In the genomic region with DNA sequence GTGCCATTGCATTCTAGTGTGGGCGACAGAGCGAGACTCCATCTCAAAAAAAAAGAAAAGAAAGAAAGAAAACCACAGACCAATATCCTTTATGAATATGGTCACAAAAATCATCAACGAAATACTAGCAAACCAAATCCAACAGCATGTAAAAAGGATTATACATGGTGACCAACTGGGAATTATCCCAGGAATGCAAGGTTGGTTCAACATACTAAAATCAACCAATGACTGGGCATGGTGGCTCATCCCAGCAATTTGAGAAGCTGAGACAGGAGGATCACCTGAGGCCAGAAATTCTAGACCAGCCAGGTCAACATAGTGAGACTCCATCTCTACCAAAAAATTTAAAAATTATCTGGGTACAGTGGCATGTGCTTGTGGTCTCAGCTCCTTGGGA, we compare ENCODE assay signal across 25 cellular contexts. TPM values are rescaled to one million over a fixed set of nuclear protein-coding genes. Genes with fewer than 3 reads are reported as not detected.
"Had no signal": no experiment of that assay in that cellular context is flagged by ENCODE, and none has a peak within 500 bp of the region (broad histone marks: within the 10 kb centered on the region; RNA-seq: fewer than 3 reads in every experiment).

No MANE protein-coding gene starts in this region.

- H3K79me2 ChIP-seq: hepatocyte had no signal

- H3K27me3 ChIP-seq: colonic mucosa, hepatocyte, right lobe of liver, spleen, testis, tibial nerve had no signal

- H3K4me2 ChIP-seq: hepatocyte had no signal

- H3K4me3 Mint-ChIP-seq: memory B cell; mesothelial cell of epicardium; natural killer cell treated with Interleukin-12 subunit alpha and Interleukin-12 subunit beta and Interleukin-15 and Interleukin-18, amount 100 ng/mL, for 72 hours; stimulated activated naive B cell treated with anti-CD40 and anti-IgM and Interleukin-4, amounts not matched to agents 10 μg/mL and 1 μg/mL and 100 μg/mL, for 72 hours; stimulated activated naive CD8-positive, alpha-beta T cell treated with anti-CD3 and anti-CD28 coated beads, Interleukin-15, amount 100 ng/mL, for 72 hours had no signal

- H3K9me3 ChIP-seq: colonic mucosa, psoas muscle, right lobe of liver, testis had no signal

- DNase-seq: colonic mucosa; dermis blood vessel endothelial cell; erythroblast; head of caudate nucleus; kidney; left cardiac atrium; left ventricle myocardium inferior; lower lobe of right lung; occipital lobe; psoas muscle; retina; right lobe of liver; spleen; stimulated activated CD4-positive, alpha-beta T cell treated with anti-CD3 and anti-CD28 coated beads, Interleukin-15, amount 100 ng/mL, for 24 hours; stimulated activated CD4-positive, alpha-beta T cell treated with anti-CD3 and anti-CD28 coated beads, Interleukin-1b, Interleukin-23, amount 100 ng/mL, for 48 hours; stimulated activated CD4-positive, alpha-beta T cell treated with anti-CD3 and anti-CD28 coated beads, Interleukin-4, amount 100 ng/mL, for 24 hours; stimulated activated naive B cell treated with anti-CD40 and anti-IgM and Interleukin-4, amounts not matched to agents 10 μg/mL and 1 μg/mL and 100 μg/mL, for 72 hours; stimulated activated naive CD8-positive, alpha-beta T cell treated with anti-CD3 and anti-CD28 coated beads, Interleukin-15, amount 100 ng/mL, for 72 hours; testis had no signal

- H3K27me3 Mint-ChIP-seq: natural killer cell treated with Interleukin-12 subunit alpha and Interleukin-12 subunit beta and Interleukin-15 and Interleukin-18, amount 100 ng/mL, for 72 hours had no signal

- H3K9me3 Mint-ChIP-seq: natural killer cell treated with Interleukin-12 subunit alpha and Interleukin-12 subunit beta and Interleukin-15 and Interleukin-18, amount 100 ng/mL, for 72 hours had no signal

- H3K36me3 ChIP-seq: colonic mucosa, lower lobe of right lung, right lobe of liver, spleen, tibial nerve had no signal

- ATAC-seq: left cardiac atrium; lower lobe of right lung; natural killer cell treated with Interleukin-12 subunit alpha and Interleukin-12 subunit beta and Interleukin-15 and Interleukin-18, amount 100 ng/mL, for 72 hours; psoas muscle; right lobe of liver; stimulated activated naive B cell treated with anti-CD40 and anti-IgM and Interleukin-4, amounts not matched to agents 10 μg/mL and 1 μg/mL and 100 μg/mL, for 72 hours; stimulated activated naive CD8-positive, alpha-beta T cell treated with anti-CD3 and anti-CD28 coated beads, Interleukin-15, amount 100 ng/mL, for 72 hours had no signal

- H3K27ac Mint-ChIP-seq: memory B cell; mesothelial cell of epicardium; natural killer cell treated with Interleukin-12 subunit alpha and Interleukin-12 subunit beta and Interleukin-15 and Interleukin-18, amount 100 ng/mL, for 72 hours; stimulated activated naive B cell treated with anti-CD40 and anti-IgM and Interleukin-4, amounts not matched to agents 10 μg/mL and 1 μg/mL and 100 μg/mL, for 72 hours; stimulated activated naive CD8-positive, alpha-beta T cell treated with anti-CD3 and anti-CD28 coated beads, Interleukin-15, amount 100 ng/mL, for 72 hours had no signal

- H3K36me3 Mint-ChIP-seq: memory B cell; natural killer cell treated with Interleukin-12 subunit alpha and Interleukin-12 subunit beta and Interleukin-15 and Interleukin-18, amount 100 ng/mL, for 72 hours had no signal

- H3K4me3 ChIP-seq: colonic mucosa, hepatocyte, left ventricle myocardium inferior, lower lobe of right lung, psoas muscle, right lobe of liver, spleen, testis, tibial nerve had no signal

- H2AFZ ChIP-seq: hepatocyte had no signal

- H3K4me1 Mint-ChIP-seq: memory B cell; stimulated activated naive B cell treated with anti-CD40 and anti-IgM and Interleukin-4, amounts not matched to agents 10 μg/mL and 1 μg/mL and 100 μg/mL, for 72 hours; stimulated activated naive CD8-positive, alpha-beta T cell treated with anti-CD3 and anti-CD28 coated beads, Interleukin-15, amount 100 ng/mL, for 72 hours had no signal

- H3K27ac ChIP-seq: colonic mucosa, hepatocyte, left ventricle myocardium inferior, lower lobe of right lung, psoas muscle, right lobe of liver, testis, tibial nerve had no signal

- H3K4me1 ChIP-seq: colonic mucosa, left ventricle myocardium inferior, lower lobe of right lung, psoas muscle, right lobe of liver, spleen, tibial nerve had no signal

- FAIRE-seq: kidney had no signal

RNA-seq across cellular contexts. Expression of gene TSKS, which starts 7.2 kb away (rescaled TPM):
- total RNA-seq: colonic mucosa, hepatocyte, mesothelial cell of epicardium, myocyte, right lobe of liver had no signal
- polyA plus RNA-seq: hepatocyte had no signal
